Comparison of ENCODE assay signal across 10 cellular contexts in the genomic region with DNA sequence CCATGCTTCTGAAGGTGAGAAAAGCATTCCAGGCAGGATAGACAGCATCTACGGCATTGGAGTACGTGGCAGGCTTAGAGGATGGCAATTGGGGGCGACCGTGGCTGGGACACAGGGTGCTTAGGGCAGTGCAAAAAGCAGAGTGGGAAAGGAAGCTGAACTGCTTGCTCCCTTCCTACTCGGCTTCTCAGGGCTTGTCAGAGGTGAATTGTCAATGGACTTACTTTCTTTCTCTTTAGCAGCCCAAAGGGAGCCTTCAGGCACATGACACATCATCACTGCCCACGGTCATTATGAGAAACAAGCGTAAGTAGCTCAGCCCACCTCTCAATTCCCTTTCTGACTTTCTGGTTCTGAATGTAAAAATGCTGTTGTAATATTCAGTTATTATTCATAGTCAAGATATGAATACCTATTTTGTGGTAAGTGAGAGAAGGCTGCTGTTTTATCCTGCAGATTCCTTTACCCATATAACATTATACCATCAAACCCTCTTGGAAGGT.
A peak's percentile ranks its signal among the peaks of the same experiment; 100 is the strongest.
DNase-seq lines count a peak whose midpoint lies in the region; ATAC-seq and TF ChIP-seq lines count a peak whose summit lies in the region.
"Had no signal": no experiment of that assay in that cellular context is flagged by ENCODE, and none has a peak within 500 bp of the region (broad histone marks: within the 10 kb centered on the region; RNA-seq: fewer than 3 reads in every experiment).

No MANE protein-coding gene starts in this region.

- intact Hi-C loops in CD4-positive, alpha-beta T cell (cut with DNase I, micrococcal nuclease) = no loop called here
- intact Hi-C loops in activated T-helper 2 cell treated with anti-CD3 and anti-CD28 coated beads, Interferon-gamma antibody, Interleukin-2, Interleukin-4, amounts not matched to agents 10 μg/mL and 5 μg/mL and 100 μg/mL, durations not matched to agents 14 hours and 24 hours and 36 hours (cut with micrococcal nuclease) = loop anchor here (1.0 kb wide), 1 partner anchor 14 kb away; no protein-coding TSS in a partner anchor
- intact Hi-C loops in posterior vena cava (cut with DNase I) = no loop called here

- peaks cover 82% of the 10 kb centered on the region for H3K4me1 Mint-ChIP-seq in CD4-positive, alpha-beta T cell (ENCODE audit: low read depth)
- H3K4me1 Mint-ChIP-seq in activated T-helper 2 cell treated with anti-CD3 and anti-CD28 coated beads, Interferon-gamma antibody, Interleukin-2, Interleukin-4, amounts not matched to agents 10 μg/mL and 5 μg/mL and 100 μg/mL, durations not matched to agents 14 hours and 24 hours and 36 hours (ENCODE audit: low read depth) = peaks cover 60% of the 10 kb centered on the region

- ATAC-seq in CD4-positive, alpha-beta T cell (ENCODE audit: poor library complexity) = no peak
- peak; percentile 61 for ATAC-seq in GM18861 (IDR thresholded peaks at IDR 0.05; ENCODE audit: unreplicated experiment)
- ATAC-seq in HG02763 (IDR thresholded peaks at IDR 0.05; ENCODE audit: unreplicated experiment) = peak; percentile 52
- ATAC-seq: left lobe of liver had no signal

- peak overlapping the region; percentile 98 for H3K27ac Mint-ChIP-seq in CD4-positive, alpha-beta T cell
- H3K27ac Mint-ChIP-seq in activated T-helper 2 cell treated with anti-CD3 and anti-CD28 coated beads, Interferon-gamma antibody, Interleukin-2, Interleukin-4, amounts not matched to agents 10 μg/mL and 5 μg/mL and 100 μg/mL, durations not matched to agents 14 hours and 24 hours and 36 hours = peak overlapping the region; percentile 89
- H3K27ac Mint-ChIP-seq: endodermal cell had no signal

- H3K27me3 Mint-ChIP-seq in CD4-positive, alpha-beta T cell = no peaks in the 10 kb centered on the region
- no peaks in the 10 kb centered on the region for H3K27me3 Mint-ChIP-seq in activated T-helper 2 cell treated with anti-CD3 and anti-CD28 coated beads, Interferon-gamma antibody, Interleukin-2, Interleukin-4, amounts not matched to agents 10 μg/mL and 5 μg/mL and 100 μg/mL, durations not matched to agents 14 hours and 24 hours and 36 hours (ENCODE audit: low read depth)

- peaks cover 88% of the 10 kb centered on the region for H3K36me3 Mint-ChIP-seq in CD4-positive, alpha-beta T cell (ENCODE audit: low read depth)
- peaks cover 72% of the 10 kb centered on the region for H3K36me3 Mint-ChIP-seq in activated T-helper 2 cell treated with anti-CD3 and anti-CD28 coated beads, Interferon-gamma antibody, Interleukin-2, Interleukin-4, amounts not matched to agents 10 μg/mL and 5 μg/mL and 100 μg/mL, durations not matched to agents 14 hours and 24 hours and 36 hours (ENCODE audit: low read depth)

- POLR2A ChIA-PET in CD4-positive, alpha-beta T cell (lab: Charles Lee) = interaction anchor here (0.5 to 1.4 kb wide), 3 partner anchors 20 to 262 kb away, joined by 3 to 7 read pairs (median 3); no protein-coding TSS in a partner anchor

- no peak for DNase-seq in CD4-positive, alpha-beta T cell
- no peak for DNase-seq in activated T-helper 2 cell treated with anti-CD3 and anti-CD28 coated beads, Interferon-gamma antibody, Interleukin-2, Interleukin-4, amounts not matched to agents 10 μg/mL and 5 μg/mL and 100 μg/mL, durations not matched to agents 14 hours and 24 hours and 36 hours (ENCODE audit: low spot score)
- no peak for DNase-seq in NCI-H1092 (lab: John Stamatoyannopoulos, UW)
- no peak for DNase-seq in LoVo (ENCODE audit: low spot score)
- no peak for DNase-seq in HUDEP-2 (lab: John Stamatoyannopoulos, UW; ENCODE audit: unreplicated experiment in 76 of 76)
- DNase-seq in posterior vena cava (ENCODE audit: low spot score) = no peak
- DNase-seq: endodermal cell had no signal

- TF ChIP-seq CTCF in CD4-positive, alpha-beta T cell (IDR thresholded peaks at IDR 0.05) = no peak

- H3K27ac ChIP-seq in CD4-positive, alpha-beta T cell (ENCODE audit: low read depth, low read length) = no peak overlapping the region

- CTCF ChIA-PET in CD4-positive, alpha-beta T cell (lab: Charles Lee) = interaction anchor here (1.5 to 1.6 kb wide), 2 partner anchors 14 to 21 kb away, joined by 3 to 5 read pairs; no protein-coding TSS in a partner anchor

- peak overlapping the region; percentile 31 for H3K4me3 Mint-ChIP-seq in CD4-positive, alpha-beta T cell
- peak overlapping the region; percentile 26 for H3K4me3 Mint-ChIP-seq in activated T-helper 2 cell treated with anti-CD3 and anti-CD28 coated beads, Interferon-gamma antibody, Interleukin-2, Interleukin-4, amounts not matched to agents 10 μg/mL and 5 μg/mL and 100 μg/mL, durations not matched to agents 14 hours and 24 hours and 36 hours (ENCODE audit: low read depth)
- H3K4me3 Mint-ChIP-seq: endodermal cell had no signal

- no peaks in the 10 kb centered on the region for H3K27me3 ChIP-seq in CD4-positive, alpha-beta T cell (ENCODE audit: control insufficient read depth, insufficient read depth, low read length)

- H3K9me3 ChIP-seq in CD4-positive, alpha-beta T cell (ENCODE audit: control insufficient read depth, low read length) = no peaks in the 10 kb centered on the region

- no peaks in the 10 kb centered on the region for H3K9me3 Mint-ChIP-seq in CD4-positive, alpha-beta T cell
- no peaks in the 10 kb centered on the region for H3K9me3 Mint-ChIP-seq in activated T-helper 2 cell treated with anti-CD3 and anti-CD28 coated beads, Interferon-gamma antibody, Interleukin-2, Interleukin-4, amounts not matched to agents 10 μg/mL and 5 μg/mL and 100 μg/mL, durations not matched to agents 14 hours and 24 hours and 36 hours
- H3K9me3 Mint-ChIP-seq: endodermal cell had no signal
